8 cellular contexts compared by ENCODE assay signal in the genomic region with DNA sequence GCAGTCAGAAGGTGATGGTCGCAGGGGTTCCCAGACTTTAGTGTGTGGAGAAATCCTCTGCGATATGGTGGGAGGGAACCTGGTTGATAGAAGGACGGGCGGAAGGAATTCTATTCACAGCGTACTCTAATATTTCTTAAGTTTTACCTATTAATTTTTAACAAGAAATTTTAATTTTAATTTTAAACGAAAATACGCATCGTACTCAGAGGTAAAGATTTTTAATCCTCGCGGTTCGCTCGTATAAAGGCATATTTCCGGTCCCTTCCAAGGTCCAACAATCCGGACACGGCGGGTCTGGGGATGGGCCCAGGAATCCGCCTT. TPM values are rescaled to one million over a fixed set of nuclear protein-coding genes. Genes with fewer than 3 reads are reported as not detected.
DNase-seq lines count a peak whose midpoint lies in the region; ATAC-seq and TF ChIP-seq lines count a peak whose summit lies in the region.

No MANE protein-coding gene starts in this region.

- CTCF ChIA-PET in HEK293 (lab: Yijun Ruan, JAX), result interaction anchor here (0.5 to 19.6 kb wide), 12 partner anchors 10 to 417 kb away, joined by 3 to 784 read pairs (median 5); partner anchors contain the start of gene RAPGEF3
- CTCF ChIA-PET in activated CD4-positive, alpha-beta memory T cell treated with anti-CD3 and anti-CD28 coated beads for 36 hours (lab: Charles Lee), result interaction anchor here (0.6 to 18.6 kb wide), 13 partner anchors 12 to 191 kb away, joined by 3 to 837 read pairs (median 6); partner anchors contain the start of genes RAPGEF3 and TMEM106C

- H3K4me1 ChIP-seq in HEK293 (ENCODE audit: control insufficient read depth, insufficient read depth, low read length), result no peaks in the 10 kb centered on the region; the same call in 1 of the 2 replicates

- H3K9me3 ChIP-seq in HEK293 (ENCODE audit: control insufficient read depth, insufficient read depth, low read depth, low read length), result no peaks in the 10 kb centered on the region

- no peak for DNase-seq in activated CD4-positive, alpha-beta memory T cell treated with anti-CD3 and anti-CD28 coated beads for 36 hours
- DNase-seq in DMS153 treated with DMSO at 0.1 percent for 48 hours (lab: John Stamatoyannopoulos, UW; ENCODE audit: unreplicated experiment) (no peak), SHP77 (lab: John Stamatoyannopoulos, UW) (no peak)
- DNase-seq in activated CD4-positive, CD25-positive, alpha-beta regulatory T cell (lab: John Stamatoyannopoulos, UW), result no peak
- no peak for DNase-seq in activated CD8-positive, alpha-beta memory T cell treated with anti-CD3 and anti-CD28 coated beads, Interleukin-2, amount 50 U/mL, for 4 hours

- H3K27me3 Mint-ChIP-seq in activated CD4-positive, alpha-beta memory T cell treated with anti-CD3 and anti-CD28 coated beads for 36 hours, result no peaks in the 10 kb centered on the region
- no peaks in the 10 kb centered on the region for H3K27me3 Mint-ChIP-seq in stimulated activated memory B cell treated with anti-CD40 and anti-IgM and Interleukin-4, amounts not matched to agents 10 μg/mL and 1 μg/mL and 100 μg/mL, for 72 hours

- peaks cover 18% of the 10 kb centered on the region for H3K4me1 Mint-ChIP-seq in activated CD4-positive, alpha-beta memory T cell treated with anti-CD3 and anti-CD28 coated beads for 36 hours (ENCODE audit: low read depth)
- peaks cover 46% of the 10 kb centered on the region for H3K4me1 Mint-ChIP-seq in stimulated activated memory B cell treated with anti-CD40 and anti-IgM and Interleukin-4, amounts not matched to agents 10 μg/mL and 1 μg/mL and 100 μg/mL, for 72 hours

- H3K9me3 Mint-ChIP-seq in activated CD4-positive, alpha-beta memory T cell treated with anti-CD3 and anti-CD28 coated beads for 36 hours, result no peaks in the 10 kb centered on the region
- no peaks in the 10 kb centered on the region for H3K9me3 Mint-ChIP-seq in stimulated activated memory B cell treated with anti-CD40 and anti-IgM and Interleukin-4, amounts not matched to agents 10 μg/mL and 1 μg/mL and 100 μg/mL, for 72 hours

- intact Hi-C loops in activated CD4-positive, alpha-beta memory T cell treated with anti-CD3 and anti-CD28 coated beads for 36 hours (cut with micrococcal nuclease), result loop anchor here (2.0 kb wide), 1 partner anchor 36 kb away; no protein-coding TSS in a partner anchor

- POLR2A ChIA-PET in HEK293 (lab: Yijun Ruan, JAX), result interaction anchor here (0.6 to 1.6 kb wide), 3 partner anchors 14 to 67 kb away, joined by 3 to 4 read pairs (median 4); partner anchors contain the start of gene RAPGEF3
- POLR2A ChIA-PET in activated CD4-positive, alpha-beta memory T cell treated with anti-CD3 and anti-CD28 coated beads for 36 hours (lab: Charles Lee), result interaction anchor here (1.6 kb wide), 1 partner anchor 60 kb away, joined by 7 read pairs; no protein-coding TSS in a partner anchor

- H3K27ac Mint-ChIP-seq in activated CD4-positive, alpha-beta memory T cell treated with anti-CD3 and anti-CD28 coated beads for 36 hours, result no peak overlapping the region
- H3K27ac Mint-ChIP-seq in stimulated activated memory B cell treated with anti-CD40 and anti-IgM and Interleukin-4, amounts not matched to agents 10 μg/mL and 1 μg/mL and 100 μg/mL, for 72 hours, result peak overlapping the region; percentile 61

- no peaks in the 10 kb centered on the region for H3K36me3 Mint-ChIP-seq in activated CD4-positive, alpha-beta memory T cell treated with anti-CD3 and anti-CD28 coated beads for 36 hours
- H3K36me3 Mint-ChIP-seq in stimulated activated memory B cell treated with anti-CD40 and anti-IgM and Interleukin-4, amounts not matched to agents 10 μg/mL and 1 μg/mL and 100 μg/mL, for 72 hours, result no peaks in the 10 kb centered on the region

- H3K27ac ChIP-seq in HEK293 (ENCODE audit: extremely low read depth, low read depth, low read length), result no peak overlapping the region; the same call in 1 of the 2 replicates

- H3K4me3 Mint-ChIP-seq in activated CD4-positive, alpha-beta memory T cell treated with anti-CD3 and anti-CD28 coated beads for 36 hours, result peak overlapping the region; percentile 70
- H3K4me3 Mint-ChIP-seq in stimulated activated memory B cell treated with anti-CD40 and anti-IgM and Interleukin-4, amounts not matched to agents 10 μg/mL and 1 μg/mL and 100 μg/mL, for 72 hours, result peak overlapping the region; percentile 79

- TF ChIP-seq CTCF in HEK293 (tag by site-specific recombination; IDR thresholded peaks at IDR 0.05), result no peak

- no peak for ATAC-seq in stimulated activated memory B cell treated with anti-CD40 and anti-IgM and Interleukin-4, amounts not matched to agents 10 μg/mL and 1 μg/mL and 100 μg/mL, for 72 hours

- H3K4me3 ChIP-seq in HEK293 (ENCODE audit: low read depth, low read length), result peak overlapping the region; percentile 76
- H3K4me3 ChIP-seq in iPS-11a (ENCODE audit: low read depth, low read length), result peak overlapping the region; percentile 27

- H3K36me3 ChIP-seq in HEK293 (ENCODE audit: control insufficient read depth in 2 of 2, insufficient read depth in 1 of 2, low read length in 2 of 2), result no peaks in the 10 kb centered on the region

TF ChIP-seq in HEK293, 187 proteins besides CTCF, POLR2A, EP300 and RAD21:
- TF ChIP-seq ZBTB11 (tag by site-specific recombination; conservative IDR thresholded peaks at IDR 0.05; ENCODE audit: low read depth), result 0 out of 2 replicates have a peak, but pooled peaks have one; percentile 23
- TF ChIP-seq ZBTB8A (tag by site-specific recombination; IDR thresholded peaks at IDR 0.05), result peak; percentile 66
- no peak for TF ChIP-seq GLIS2 (tag by site-specific recombination; IDR thresholded peaks at IDR 0.05)
- TF ChIP-seq ZBTB20 (tag by site-specific recombination; IDR thresholded peaks at IDR 0.05), result peak; percentile 61
- TF ChIP-seq ZNF335 (tag by site-specific recombination; conservative IDR thresholded peaks at IDR 0.05), result peak; percentile 63

RNA-seq across cellular contexts. Expression of gene SLC48A1, which starts 0.3 kb away (rescaled TPM):
- 10 to 100 TPM; 13.7 to 16.2 TPM for total RNA-seq in activated CD4-positive, alpha-beta memory T cell treated with anti-CD3 and anti-CD28 coated beads for 36 hours

RNA-seq across cellular contexts. Expression of gene RAPGEF3, which starts 14.0 kb away (rescaled TPM):
- 1 to 10 TPM; 2.1 to 2.5 TPM for total RNA-seq in activated CD4-positive, alpha-beta memory T cell treated with anti-CD3 and anti-CD28 coated beads for 36 hours

RNA-seq across cellular contexts. Expression of gene HDAC7, which starts 47.0 kb away (rescaled TPM):
- 100 to 1,000 TPM; 257 to 280 TPM for total RNA-seq in activated CD4-positive, alpha-beta memory T cell treated with anti-CD3 and anti-CD28 coated beads for 36 hours

RNA-seq across cellular contexts. Expression of gene ENDOU, which starts 47.4 kb away (rescaled TPM):
- not detected for total RNA-seq in activated CD4-positive, alpha-beta memory T cell treated with anti-CD3 and anti-CD28 coated beads for 36 hours
